8 cellular contexts compared by ENCODE assay signal in genomic region chr2:223837290-223838061, GRCh38. TPM values are rescaled to one million over a fixed set of nuclear protein-coding genes. Genes with fewer than 3 reads are reported as not detected.
DNase-seq lines count a peak whose midpoint lies in the region; ATAC-seq and TF ChIP-seq lines count a peak whose summit lies in the region.

AP1S3 (minus strand) TSS chr2:223837582; CDS start chr2:223837450, 132 bp downstream.

- WGBS in esophagus squamous epithelium, 2 donors, result 0 to 3% methylated on average over 6 to 16 of the region's 82 CpGs

- peak within 1 kb of the TSS; percentile 78 for H3K4me2 ChIP-seq in OCI-LY3 (ENCODE audit: low read length)

- peak in 1 of 4 donors; percentile 61 for TF ChIP-seq POLR2A in esophagus squamous epithelium (IDR thresholded peaks at IDR 0.05)

- TF ChIP-seq CTCF in OCI-LY3 (IDR thresholded peaks at IDR 0.05; ENCODE audit: low read depth, low read length) (peak; percentile 17; the same call in 1 of the 2 replicates), esophagus squamous epithelium (IDR thresholded peaks at IDR 0.05) (peak in 2 of 6 experiments; percentile 9 to 18), natural killer cell (IDR thresholded peaks at IDR 0.05) (no peak)

- peak; percentile 66 for ATAC-seq in GM21381 (IDR thresholded peaks at IDR 0.05; ENCODE audit: unreplicated experiment)
- ATAC-seq in natural killer cell, result peak; percentile 88 to 92 (median 89)

- H3K4me1 ChIP-seq in OCI-LY3 (ENCODE audit: low read length) (peaks cover 6% of the 10 kb centered on the region), esophagus squamous epithelium (peaks cover 0 to 30% (median 10%) of the 10 kb centered on the region in 3 donors)

- H4K20me1 ChIP-seq in OCI-LY3 (ENCODE audit: insufficient read depth, low read length), result peaks cover 17% of the 10 kb centered on the region; the same call in 1 of the 2 replicates

- intact Hi-C loops in esophagus squamous epithelium (cut with DNase I), result no loop called here
- intact Hi-C loops in natural killer cell (cut with micrococcal nuclease), result loop anchor here (1.0 to 5.0 kb wide), 3 partner anchors 76 to 120 kb away; partner anchors contain the start of gene MRPL44

- H3K9ac ChIP-seq in OCI-LY3 (ENCODE audit: low read length), result peak within 1 kb of the TSS; percentile 79

- no peaks in the 10 kb centered on the region for H3K9me3 Mint-ChIP-seq in activated T-cell treated with anti-CD3 and anti-CD28 coated beads, Interleukin-2, amount 50 U/mL, for 24 hours
- H3K9me3 Mint-ChIP-seq in natural killer cell, result no peaks in the 10 kb centered on the region

- H3K27ac ChIP-seq in OCI-LY3 (ENCODE audit: low read length) (peak within 1 kb of the TSS; percentile 49), esophagus squamous epithelium (peak within 1 kb of the TSS; percentile 70 to 87 (median 80))

- H3K27me3 Mint-ChIP-seq in activated T-cell treated with anti-CD3 and anti-CD28 coated beads, Interleukin-2, amount 50 U/mL, for 24 hours, result peaks cover 5% of the 10 kb centered on the region
- H3K27me3 Mint-ChIP-seq in natural killer cell (ENCODE audit: low read depth in 2 of 2), result no peaks in the 10 kb centered on the region

- H3K79me2 ChIP-seq in OCI-LY3 (ENCODE audit: low read length), result peaks cover 36% of the 10 kb centered on the region

- H3K27ac Mint-ChIP-seq in activated T-cell treated with anti-CD3 and anti-CD28 coated beads, Interleukin-2, amount 50 U/mL, for 24 hours, result peak within 1 kb of the TSS; percentile 88
- H3K27ac Mint-ChIP-seq in natural killer cell, result peak within 1 kb of the TSS; percentile 84 to 86

- DNase-seq in DMS114 treated with DMSO at 0.1 percent for 48 hours (lab: John Stamatoyannopoulos, UW; ENCODE audit: unreplicated experiment) (peak; percentile 7), HUDEP-2 (lab: John Stamatoyannopoulos, UW; ENCODE audit: unreplicated experiment in 76 of 76) (peak in 66 of 76 experiments; percentile 1 to 73 (median 45)), esophagus squamous epithelium (lab: John Stamatoyannopoulos, UW) (peak; percentile 22), natural killer cell (peak; percentile 76)
- peak; percentile 82 for DNase-seq in activated T-cell treated with anti-CD3 and anti-CD28 coated beads, Interleukin-2, amount 50 U/mL, for 24 hours
- peak; percentile 68 for DNase-seq in stimulated activated naive CD4-positive, alpha-beta T cell treated with Interleukin-2 at 50 U/mL for 16 hours (lab: John Stamatoyannopoulos, UW)

- H3K36me3 Mint-ChIP-seq in activated T-cell treated with anti-CD3 and anti-CD28 coated beads, Interleukin-2, amount 50 U/mL, for 24 hours (ENCODE audit: low read depth), result peaks cover 4% of the 10 kb centered on the region
- no peaks in the 10 kb centered on the region for H3K36me3 Mint-ChIP-seq in natural killer cell

- peaks cover 14% of the 10 kb centered on the region for H3K4me1 Mint-ChIP-seq in activated T-cell treated with anti-CD3 and anti-CD28 coated beads, Interleukin-2, amount 50 U/mL, for 24 hours (ENCODE audit: low read depth)
- peaks cover 12 to 15% of the 10 kb centered on the region in 2 donors for H3K4me1 Mint-ChIP-seq in natural killer cell

- H3K27me3 ChIP-seq in OCI-LY3 (ENCODE audit: low read depth, low read length), result no peaks in the 10 kb centered on the region
- H3K27me3 ChIP-seq in esophagus squamous epithelium, result no peaks in the 10 kb centered on the region

- H3K4me3 ChIP-seq in OCI-LY3 (ENCODE audit: low read length), result peak within 1 kb of the TSS; percentile 95
- H3K4me3 ChIP-seq in esophagus squamous epithelium, result peak within 1 kb of the TSS; percentile 58 to 95 (median 81)

- H3K9me3 ChIP-seq in OCI-LY3 (ENCODE audit: insufficient read depth, low read length) (no peaks in the 10 kb centered on the region), esophagus squamous epithelium (no peaks in the 10 kb centered on the region)

- peak within 1 kb of the TSS; percentile 13; the same call in 1 of the 2 replicates for H2AFZ ChIP-seq in OCI-LY3 (ENCODE audit: low read depth, low read length)

- H3K36me3 ChIP-seq in OCI-LY3 (replicated peaks; ENCODE audit: low read depth, low read length) (no peaks in the 10 kb centered on the region), esophagus squamous epithelium (no peaks in the 10 kb centered on the region)

- H3K4me3 Mint-ChIP-seq in activated T-cell treated with anti-CD3 and anti-CD28 coated beads, Interleukin-2, amount 50 U/mL, for 24 hours, result peak within 1 kb of the TSS; percentile 95
- H3K4me3 Mint-ChIP-seq in natural killer cell, result peak within 1 kb of the TSS; percentile 92

RNA-seq across cellular contexts. Expression of gene AP1S3, which starts in this region (rescaled TPM):
- total RNA-seq in esophagus squamous epithelium, result 10 to 100 TPM; 11.3 to 27.4 (median 15.6) TPM
- 1 to 10 TPM; 4.5 to 5.2 (median 5.0) TPM for total RNA-seq in natural killer cell

Comparison
In these comparisons a context has a peak if more than half of its experiments do, and no peak if none do; other contexts are left out.
1. Peak in every context shown above with its lines: DNase-seq, ATAC-seq, H3K4me3 ChIP-seq and H3K27ac ChIP-seq.
2. DNase-seq: peak in every context shown above with its lines; median percentile 82 in activated T-cell treated with anti-CD3 and anti-CD28 coated beads, Interleukin-2, amount 50 U/mL, for 24 hours; 76 in natural killer cell; 68 in stimulated activated naive CD4-positive, alpha-beta T cell treated with Interleukin-2 at 50 U/mL for 16 hours; 45 in HUDEP-2; 22 in esophagus squamous epithelium; 7 in DMS114 treated with DMSO at 0.1 percent for 48 hours.